In genomic region chr2:166539340-166540162, GRCh38 we compare ENCODE assay signal across 9 cellular contexts. TPM values are rescaled to one million over a fixed set of nuclear protein-coding genes. Genes with fewer than 3 reads are reported as not detected.
A peak's percentile ranks its signal among the peaks of the same experiment; 100 is the strongest.
DNase-seq lines count a peak whose midpoint lies in the region; ATAC-seq lines count a peak whose summit lies in the region.
"Had no signal": no experiment of that assay in that cellular context is flagged by ENCODE, and none has a peak within 500 bp of the region (broad histone marks: within the 10 kb centered on the region; RNA-seq: fewer than 3 reads in every experiment).

No MANE protein-coding gene starts in this region.

- H3K4me3 Mint-ChIP-seq in activated naive CD8-positive, alpha-beta T cell treated with anti-CD3 and anti-CD28 coated beads, Interleukin-2, amount 50 U/mL, for 24 hours, result no peak overlapping the region
- H3K4me3 Mint-ChIP-seq: CD8-positive, alpha-beta memory T cell had no signal

- H3K4me1 ChIP-seq in right cardiac atrium (ENCODE audit: control insufficient read depth, insufficient read depth, low read length), result no peaks in the 10 kb centered on the region

- H3K9me3 ChIP-seq in right cardiac atrium (ENCODE audit: control insufficient read depth, low read length), result no peaks in the 10 kb centered on the region

- H3K27ac Mint-ChIP-seq in activated naive CD8-positive, alpha-beta T cell treated with anti-CD3 and anti-CD28 coated beads, Interleukin-2, amount 50 U/mL, for 24 hours, result no peak overlapping the region
- H3K27ac Mint-ChIP-seq: CD8-positive, alpha-beta memory T cell had no signal

- peak; percentile 97 for ATAC-seq in GM19351 (IDR thresholded peaks at IDR 0.05; ENCODE audit: unreplicated experiment)
- ATAC-seq in HG03159 (IDR thresholded peaks at IDR 0.05; ENCODE audit: unreplicated experiment), result peak; percentile 99
- peak; percentile 52 for ATAC-seq in activated naive CD8-positive, alpha-beta T cell treated with anti-CD3 and anti-CD28 coated beads, Interleukin-2, amount 50 U/mL, for 24 hours
- peak; percentile 73 to 79 for ATAC-seq in right cardiac atrium

- H3K4me3 ChIP-seq in right cardiac atrium (ENCODE audit: low read length), result no peak overlapping the region

- no peak overlapping the region for H3K27ac ChIP-seq in right cardiac atrium (ENCODE audit: low read length)

- peak; percentile 45 for DNase-seq in NCI-H510A treated with DMSO at 0.1 percent for 48 hours (lab: John Stamatoyannopoulos, UW)
- DNase-seq in NCI-H510A (lab: John Stamatoyannopoulos, UW), result no peak
- peak; percentile 65 for DNase-seq in NCI-H2196 (lab: John Stamatoyannopoulos, UW; ENCODE audit: unreplicated experiment)
- peak; percentile 2 for DNase-seq in activated naive CD8-positive, alpha-beta T cell treated with anti-CD3 and anti-CD28 coated beads, Interleukin-2, amount 50 U/mL, for 24 hours
- DNase-seq in right cardiac atrium, result no peak
- DNase-seq in retina, result peak; percentile 73

- peaks cover 2% of the 10 kb centered on the region for H3K27me3 Mint-ChIP-seq in activated naive CD8-positive, alpha-beta T cell treated with anti-CD3 and anti-CD28 coated beads, Interleukin-2, amount 50 U/mL, for 24 hours

- intact Hi-C loops in right cardiac atrium (cut with DNase I), result loop anchor here in 2 of 4 donors (10.0 kb wide), 3 partner anchors 665 to 1575 kb away; no protein-coding TSS in a partner anchor

- H3K4me1 Mint-ChIP-seq in activated naive CD8-positive, alpha-beta T cell treated with anti-CD3 and anti-CD28 coated beads, Interleukin-2, amount 50 U/mL, for 24 hours, result peaks cover 1% of the 10 kb centered on the region

- H3K9me3 Mint-ChIP-seq in activated naive CD8-positive, alpha-beta T cell treated with anti-CD3 and anti-CD28 coated beads, Interleukin-2, amount 50 U/mL, for 24 hours, result no peaks in the 10 kb centered on the region
- H3K9me3 Mint-ChIP-seq: CD8-positive, alpha-beta memory T cell had no signal

- H3K36me3 Mint-ChIP-seq in activated naive CD8-positive, alpha-beta T cell treated with anti-CD3 and anti-CD28 coated beads, Interleukin-2, amount 50 U/mL, for 24 hours (ENCODE audit: low read depth), result no peaks in the 10 kb centered on the region
- H3K36me3 Mint-ChIP-seq: CD8-positive, alpha-beta memory T cell had no signal

- no peaks in the 10 kb centered on the region for H3K27me3 ChIP-seq in right cardiac atrium (ENCODE audit: control insufficient read depth, insufficient read depth)

- 31% methylated on average over 9 of the region's 9 CpGs for WGBS in right cardiac atrium

RNA-seq across cellular contexts. Expression of gene SCN7A, which starts 45.5 kb away (rescaled TPM):
- 10 to 100 TPM; 20.7 to 28.5 (median 23.4) TPM for total RNA-seq in right cardiac atrium
- polyA plus RNA-seq in right cardiac atrium, result 9.4 TPM
- total RNA-seq: CD8-positive, alpha-beta memory T cell had no signal
- polyA plus RNA-seq: CD8-positive, alpha-beta memory T cell had no signal

Comparison
In these comparisons a context has a peak if more than half of its experiments do, and no peak if none do; other contexts are left out.
1. DNase-seq: peak in NCI-H510A treated with DMSO at 0.1 percent for 48 hours (single experiment), NCI-H2196 (single experiment), activated naive CD8-positive, alpha-beta T cell treated with anti-CD3 and anti-CD28 coated beads, Interleukin-2, amount 50 U/mL, for 24 hours (single experiment) and retina (single experiment); none in NCI-H510A (single experiment) and right cardiac atrium (0 of 3).
2. Peak in every context shown above with its lines, with median percentiles within 50 percentile points of each other: ATAC-seq.